In genomic region chr2:74844752-74845151, GRCh38 we compare ENCODE assay signal across 13 cellular contexts. TPM values are rescaled to one million over a fixed set of nuclear protein-coding genes. Genes with fewer than 3 reads are reported as not detected.
DNase-seq lines count a peak whose midpoint lies in the region; ATAC-seq and TF ChIP-seq lines count a peak whose summit lies in the region.
"Had no signal": no experiment of that assay in that cellular context is flagged by ENCODE, and none has a peak within 500 bp of the region (broad histone marks: within the 10 kb centered on the region; RNA-seq: fewer than 3 reads in every experiment).

No MANE protein-coding gene starts in this region.

- H3K27ac ChIP-seq in right atrium auricular region, result peak overlapping the region; percentile 79 to 83
- H3K27ac ChIP-seq in colonic mucosa, result peak overlapping the region; percentile 85

- H3K4me3 Mint-ChIP-seq in osteocyte (ENCODE audit: unreplicated experiment) (no peak overlapping the region), immature natural killer cell (no peak overlapping the region)
- H3K4me3 Mint-ChIP-seq: activated naive CD8-positive, alpha-beta T cell treated with anti-CD3 and anti-CD28 coated beads, Interleukin-2, amount 50 U/mL, for 24 hours; H9 had no signal

- H3K36me3 ChIP-seq in right atrium auricular region, result no peaks in the 10 kb centered on the region
- H3K36me3 ChIP-seq in colonic mucosa, result no peaks in the 10 kb centered on the region
- H3K36me3 ChIP-seq: BE2C had no signal

- H3K27me3 ChIP-seq in right atrium auricular region, result no peaks in the 10 kb centered on the region
- no peaks in the 10 kb centered on the region for H3K27me3 ChIP-seq in colonic mucosa
- H3K27me3 ChIP-seq: BE2C had no signal

- ATAC-seq in Right ventricle myocardium superior (ENCODE audit: poor library complexity) (no peak), HG03196 (IDR thresholded peaks at IDR 0.05; ENCODE audit: unreplicated experiment) (no peak)

- H3K36me3 Mint-ChIP-seq in osteocyte (ENCODE audit: unreplicated experiment) (no peaks in the 10 kb centered on the region), immature natural killer cell (no peaks in the 10 kb centered on the region)

- H3K9me3 ChIP-seq in right atrium auricular region (no peaks in the 10 kb centered on the region), colonic mucosa (no peaks in the 10 kb centered on the region)
- H3K9me3 ChIP-seq: BE2C had no signal

- H3K4me1 ChIP-seq in right atrium auricular region (peaks cover 0 to 64% of the 10 kb centered on the region in 2 donors), colonic mucosa (peaks cover 55% of the 10 kb centered on the region)

- H3K4me3 ChIP-seq in right atrium auricular region (no peak overlapping the region), colonic mucosa (no peak overlapping the region)

- no peak for TF ChIP-seq CTCF in right atrium auricular region (IDR thresholded peaks at IDR 0.05)
- no peak for TF ChIP-seq CTCF in colonic mucosa (IDR thresholded peaks at IDR 0.05)
- TF ChIP-seq CTCF in osteocyte (IDR thresholded peaks at IDR 0.05), result no peak

- H3K9ac ChIP-seq in colonic mucosa (ENCODE audit: low read depth in 2 of 2, low read length in 2 of 2), result peak overlapping the region in 1 of 2 donors; percentile 74

- intact Hi-C loops in Right ventricle myocardium superior (cut with DNase I), result no loop called here
- intact Hi-C loops in colonic mucosa (cut with DNase I), result no loop called here

- no peaks in the 10 kb centered on the region for H3K9me3 Mint-ChIP-seq in osteocyte (ENCODE audit: unreplicated experiment)
- H3K9me3 Mint-ChIP-seq in immature natural killer cell, result no peaks in the 10 kb centered on the region
- H3K9me3 Mint-ChIP-seq: activated naive CD8-positive, alpha-beta T cell treated with anti-CD3 and anti-CD28 coated beads, Interleukin-2, amount 50 U/mL, for 24 hours; H9 had no signal

- H3K27me3 Mint-ChIP-seq in osteocyte (ENCODE audit: unreplicated experiment), result no peaks in the 10 kb centered on the region
- H3K27me3 Mint-ChIP-seq in immature natural killer cell (ENCODE audit: low read depth in 3 of 3), result peaks cover 0 to 4% (median 3%) of the 10 kb centered on the region in 3 donors
- H3K27me3 Mint-ChIP-seq: activated naive CD8-positive, alpha-beta T cell treated with anti-CD3 and anti-CD28 coated beads, Interleukin-2, amount 50 U/mL, for 24 hours had no signal

- peaks cover 49% of the 10 kb centered on the region for H3K4me1 Mint-ChIP-seq in osteocyte (ENCODE audit: unreplicated experiment)
- peaks cover 15 to 23% of the 10 kb centered on the region in 2 donors for H3K4me1 Mint-ChIP-seq in immature natural killer cell

- DNase-seq in right atrium auricular region (ENCODE audit: low spot score) (no peak), Right ventricle myocardium superior (no peak), colonic mucosa (no peak), osteocyte (ENCODE audit: extremely low spot score, unreplicated experiment) (no peak), NOMO-1 (lab: John Stamatoyannopoulos, UW; ENCODE audit: unreplicated experiment in 2 of 2) (no peak), RPMI8226 (no peak), immature natural killer cell (no peak)
- DNase-seq: activated naive CD8-positive, alpha-beta T cell treated with anti-CD3 and anti-CD28 coated beads, Interleukin-2, amount 50 U/mL, for 24 hours; BE2C; KG1; NCI-H2227 treated with DMSO at 0.1 percent for 48 hours had no signal

- peak overlapping the region; percentile 99 for H3K27ac Mint-ChIP-seq in osteocyte (ENCODE audit: unreplicated experiment)
- H3K27ac Mint-ChIP-seq in immature natural killer cell, result no peak overlapping the region

RNA-seq across cellular contexts. Expression of gene HK2, which starts 10.8 kb away (rescaled TPM):
- total RNA-seq in right atrium auricular region (1 to 10 TPM; 3.4 to 8.1 TPM), Right ventricle myocardium superior (4.1 TPM), colonic mucosa (100 to 1,000 TPM; 162 to 396 TPM), osteocyte (13.8 and 14.1 TPM in 2 replicates)
- polyA plus RNA-seq in immature natural killer cell, result under 1 TPM; 0.04 to 0.77 (median 0.19) TPM

Comparison
In these comparisons a context has a peak if more than half of its experiments do, and no peak if none do; other contexts are left out.
1. RNA of gene HK2, which starts 10.8 kb away (total RNA-seq): 162 to 396 TPM in colonic mucosa; 13.8 to 14.1 TPM in osteocyte, 3.4 to 8.1 TPM in right atrium auricular region and 4.1 TPM in Right ventricle myocardium superior (single experiment); every median in the first group is over 10 times any median in the second.